ENCODE assay signal across 1 cellular context in genomic region chr19:2154587-2155075, GRCh38.
TF ChIP-seq lines count a peak whose summit lies in the region.

No MANE protein-coding gene starts in this region.

TF ChIP-seq in H1, 55 proteins besides CTCF, POLR2A, EP300 and RAD21:
- TF ChIP-seq JUN (IDR thresholded peaks at IDR 0.05; ENCODE audit: low read depth, low read length): no peak
- TF ChIP-seq EZH2 (IDR thresholded peaks at IDR 0.05; ENCODE audit: low read depth, low read length, severe bottlenecking): no peak
- no peak for TF ChIP-seq ATF3 (IDR thresholded peaks at IDR 0.05; ENCODE audit: insufficient read depth, low read depth, low read length)
- TF ChIP-seq BCL11A (IDR thresholded peaks at IDR 0.05; ENCODE audit: low read depth in 2 of 2, low read length in 2 of 2): no peak
- TF ChIP-seq YY1 (IDR thresholded peaks at IDR 0.05; ENCODE audit: low read depth, low read length): no peak
- no peak for TF ChIP-seq GTF2F1 (IDR thresholded peaks at IDR 0.05; ENCODE audit: borderline replicate concordance, low read depth, low read length)
- TF ChIP-seq RXRA (IDR thresholded peaks at IDR 0.05; ENCODE audit: insufficient read depth, low read depth, low read length): no peak
- TF ChIP-seq RBBP5 (IDR thresholded peaks at IDR 0.05; ENCODE audit: borderline replicate concordance, low read depth, low read length): no peak
- TF ChIP-seq SRF (IDR thresholded peaks at IDR 0.05; ENCODE audit: low read depth, low read length): no peak
- no peak for TF ChIP-seq HDAC6 (IDR thresholded peaks at IDR 0.05; ENCODE audit: low read depth, low read length)
- no peak for TF ChIP-seq SP4 (IDR thresholded peaks at IDR 0.05; ENCODE audit: low read length)
- TF ChIP-seq SIRT6 (IDR thresholded peaks at IDR 0.05; ENCODE audit: low read length): no peak
